ENCODE assay signal across 1 cellular context in genomic region chr4:13476915-13477314, GRCh38.
TF ChIP-seq lines count a peak whose summit lies in the region.

No MANE protein-coding gene starts in this region.

TF ChIP-seq in K562, 482 proteins besides CTCF, POLR2A, EP300 and RAD21 (continued from another document):
- no peak for TF ChIP-seq SMAD4 (CRISPR knock-in tag; conservative IDR thresholded peaks at IDR 0.05)
- no peak for TF ChIP-seq ZNF57 (CRISPR knock-in tag; IDR thresholded peaks at IDR 0.05)
- no peak for TF ChIP-seq CHD7 (IDR thresholded peaks at IDR 0.05; ENCODE audit: low read depth, low read length)
TF ChIP-seq in K562: peak in this region for 3.
